ENCODE assay signal across 1 cellular context in the genomic region with DNA sequence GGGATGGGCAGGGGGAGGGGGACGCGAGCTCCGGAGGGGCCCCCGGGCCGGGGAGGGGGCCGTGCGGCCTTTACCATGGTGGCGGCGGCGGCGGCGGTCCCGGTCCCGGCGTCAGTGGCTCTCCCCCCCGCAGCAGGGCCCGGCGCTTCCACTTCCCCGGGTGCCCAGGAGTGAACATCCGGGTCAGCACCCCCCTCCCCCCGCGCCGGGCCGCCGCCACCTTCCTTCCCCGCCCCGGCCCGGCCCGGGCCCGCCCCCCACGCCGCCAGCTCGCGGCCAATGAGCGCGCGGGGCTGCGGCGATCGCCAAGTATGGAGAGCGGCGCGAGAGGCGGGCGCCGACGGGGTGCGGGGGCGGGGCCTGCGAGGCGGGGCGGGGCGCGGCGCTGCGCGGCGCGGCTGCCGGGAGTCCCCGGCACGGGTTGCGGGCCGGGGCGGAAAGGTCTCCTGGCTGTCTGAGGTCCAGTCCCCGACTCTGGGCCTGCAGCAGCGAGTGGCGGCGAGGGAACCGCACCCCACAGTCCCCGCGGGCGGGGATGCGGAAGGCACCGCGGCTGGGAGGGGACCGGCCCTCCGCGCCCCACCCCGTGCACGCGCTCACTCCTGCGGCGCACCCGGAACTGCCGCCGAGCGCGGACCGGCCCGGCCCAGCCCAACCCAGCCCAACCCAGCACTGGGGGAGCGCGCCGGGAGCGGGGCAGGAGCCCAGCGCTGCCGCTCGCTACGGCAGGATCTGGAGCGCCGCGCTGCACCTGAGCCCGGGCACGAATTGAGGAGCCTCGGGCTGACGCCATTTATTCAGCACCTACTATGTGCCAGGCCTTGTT.
A peak's percentile ranks its signal among the peaks of the same experiment; 100 is the strongest.
TF ChIP-seq lines count a peak whose summit lies in the region.

A gene (minus strand): TSS at position 178 of the 826 bp plus-strand sequence. CDS start 101 bp downstream, at position 77.

TF ChIP-seq in HepG2, 621 proteins besides CTCF, POLR2A, EP300 and RAD21 (continued from another document and continues in another):
- TF ChIP-seq, protein P1, sequence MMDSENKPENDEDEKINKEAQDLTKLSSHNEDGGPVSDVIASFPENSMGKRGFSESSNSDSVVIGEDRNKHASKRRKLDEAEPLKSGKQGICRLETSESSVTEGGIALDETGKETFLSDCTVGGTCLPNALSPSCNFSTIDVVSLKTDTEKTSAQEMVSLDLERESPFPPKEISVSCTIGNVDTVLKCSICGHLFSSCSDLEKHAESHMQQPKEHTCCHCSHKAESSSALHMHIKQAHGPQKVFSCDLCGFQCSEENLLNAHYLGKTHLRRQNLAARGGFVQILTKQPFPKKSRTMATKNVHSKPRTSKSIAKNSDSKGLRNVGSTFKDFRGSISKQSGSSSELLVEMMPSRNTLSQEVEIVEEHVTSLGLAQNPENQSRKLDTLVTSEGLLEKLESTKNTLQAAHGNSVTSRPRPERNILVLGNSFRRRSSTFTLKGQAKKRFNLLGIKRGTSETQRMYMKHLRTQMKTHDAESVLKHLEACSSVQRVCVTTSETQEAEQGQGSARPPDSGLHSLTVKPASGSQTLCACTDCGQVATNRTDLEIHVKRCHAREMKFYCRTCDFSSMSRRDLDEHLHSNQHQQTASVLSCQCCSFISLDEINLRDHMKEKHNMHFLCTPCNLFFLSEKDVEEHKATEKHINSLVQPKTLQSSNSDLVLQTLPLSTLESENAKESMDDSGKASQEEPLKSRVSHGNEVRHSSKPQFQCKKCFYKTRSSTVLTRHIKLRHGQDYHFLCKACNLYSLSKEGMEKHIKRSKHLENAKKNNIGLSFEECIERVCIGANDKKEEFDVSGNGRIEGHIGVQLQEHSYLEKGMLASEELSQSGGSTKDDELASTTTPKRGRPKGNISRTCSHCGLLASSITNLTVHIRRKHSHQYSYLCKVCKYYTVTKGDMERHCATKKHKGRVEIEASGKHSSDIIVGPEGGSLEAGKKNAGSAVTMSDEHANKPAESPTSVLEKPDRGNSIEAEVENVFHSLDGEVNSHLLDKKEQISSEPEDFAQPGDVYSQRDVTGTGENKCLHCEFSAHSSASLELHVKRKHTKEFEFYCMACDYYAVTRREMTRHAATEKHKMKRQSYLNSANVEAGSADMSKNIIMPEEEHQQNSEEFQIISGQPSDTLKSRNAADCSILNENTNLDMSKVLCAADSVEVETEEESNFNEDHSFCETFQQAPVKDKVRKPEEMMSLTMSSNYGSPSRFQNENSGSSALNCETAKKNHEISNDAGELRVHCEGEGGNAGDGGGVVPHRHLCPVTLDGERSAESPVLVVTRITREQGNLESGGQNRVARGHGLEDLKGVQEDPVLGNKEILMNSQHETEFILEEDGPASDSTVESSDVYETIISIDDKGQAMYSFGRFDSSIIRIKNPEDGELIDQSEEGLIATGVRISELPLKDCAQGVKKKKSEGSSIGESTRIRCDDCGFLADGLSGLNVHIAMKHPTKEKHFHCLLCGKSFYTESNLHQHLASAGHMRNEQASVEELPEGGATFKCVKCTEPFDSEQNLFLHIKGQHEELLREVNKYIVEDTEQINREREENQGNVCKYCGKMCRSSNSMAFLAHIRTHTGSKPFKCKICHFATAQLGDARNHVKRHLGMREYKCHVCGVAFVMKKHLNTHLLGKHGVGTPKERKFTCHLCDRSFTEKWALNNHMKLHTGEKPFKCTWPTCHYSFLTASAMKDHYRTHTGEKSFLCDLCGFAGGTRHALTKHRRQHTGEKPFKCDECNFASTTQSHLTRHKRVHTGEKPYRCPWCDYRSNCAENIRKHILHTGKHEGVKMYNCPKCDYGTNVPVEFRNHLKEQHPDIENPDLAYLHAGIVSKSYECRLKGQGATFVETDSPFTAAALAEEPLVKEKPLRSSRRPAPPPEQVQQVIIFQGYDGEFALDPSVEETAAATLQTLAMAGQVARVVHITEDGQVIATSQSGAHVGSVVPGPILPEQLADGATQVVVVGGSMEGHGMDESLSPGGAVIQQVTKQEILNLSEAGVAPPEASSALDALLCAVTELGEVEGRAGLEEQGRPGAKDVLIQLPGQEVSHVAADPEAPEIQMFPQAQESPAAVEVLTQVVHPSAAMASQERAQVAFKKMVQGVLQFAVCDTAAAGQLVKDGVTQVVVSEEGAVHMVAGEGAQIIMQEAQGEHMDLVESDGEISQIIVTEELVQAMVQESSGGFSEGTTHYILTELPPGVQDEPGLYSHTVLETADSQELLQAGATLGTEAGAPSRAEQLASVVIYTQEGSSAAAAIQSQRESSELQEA (CRISPR knock-in tag; IDR thresholded peaks at IDR 0.05; ENCODE audit: not compliant biosample characterization), result no peak
- TF ChIP-seq ZNF296 (CRISPR knock-in tag; conservative IDR thresholded peaks at IDR 0.05), result no peak
- TF ChIP-seq ZNF451 (CRISPR knock-in tag; IDR thresholded peaks at IDR 0.05), result peak; percentile 67; the same call in 1 of the 2 replicates
- no peak for TF ChIP-seq NPAS2 (CRISPR knock-in tag; IDR thresholded peaks at IDR 0.05; ENCODE audit: borderline replicate concordance)
- no peak for TF ChIP-seq MIER3 (CRISPR knock-in tag; IDR thresholded peaks at IDR 0.05; ENCODE audit: borderline replicate concordance)
- no peak for TF ChIP-seq TSC22D2 (CRISPR knock-in tag; IDR thresholded peaks at IDR 0.05; ENCODE audit: borderline replicate concordance)
- TF ChIP-seq, protein P2, sequence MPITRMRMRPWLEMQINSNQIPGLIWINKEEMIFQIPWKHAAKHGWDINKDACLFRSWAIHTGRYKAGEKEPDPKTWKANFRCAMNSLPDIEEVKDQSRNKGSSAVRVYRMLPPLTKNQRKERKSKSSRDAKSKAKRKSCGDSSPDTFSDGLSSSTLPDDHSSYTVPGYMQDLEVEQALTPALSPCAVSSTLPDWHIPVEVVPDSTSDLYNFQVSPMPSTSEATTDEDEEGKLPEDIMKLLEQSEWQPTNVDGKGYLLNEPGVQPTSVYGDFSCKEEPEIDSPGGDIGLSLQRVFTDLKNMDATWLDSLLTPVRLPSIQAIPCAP (CRISPR knock-in tag; IDR thresholded peaks at IDR 0.05; ENCODE audit: low read depth), result no peak
- no peak for TF ChIP-seq ZNF446 (CRISPR knock-in tag; IDR thresholded peaks at IDR 0.05)
- no peak for TF ChIP-seq GZF1 (CRISPR knock-in tag; IDR thresholded peaks at IDR 0.05)
- TF ChIP-seq RFX5 (IDR thresholded peaks at IDR 0.05; ENCODE audit: low read depth, low read length), result no peak
- TF ChIP-seq ARNT2 (CRISPR knock-in tag; IDR thresholded peaks at IDR 0.05; ENCODE audit: low read depth), result no peak
- TF ChIP-seq ZNF83 (CRISPR knock-in tag; IDR thresholded peaks at IDR 0.05; ENCODE audit: borderline replicate concordance), result no peak
- TF ChIP-seq SIX4 (CRISPR knock-in tag; IDR thresholded peaks at IDR 0.05), result no peak
- TF ChIP-seq, protein P3, sequence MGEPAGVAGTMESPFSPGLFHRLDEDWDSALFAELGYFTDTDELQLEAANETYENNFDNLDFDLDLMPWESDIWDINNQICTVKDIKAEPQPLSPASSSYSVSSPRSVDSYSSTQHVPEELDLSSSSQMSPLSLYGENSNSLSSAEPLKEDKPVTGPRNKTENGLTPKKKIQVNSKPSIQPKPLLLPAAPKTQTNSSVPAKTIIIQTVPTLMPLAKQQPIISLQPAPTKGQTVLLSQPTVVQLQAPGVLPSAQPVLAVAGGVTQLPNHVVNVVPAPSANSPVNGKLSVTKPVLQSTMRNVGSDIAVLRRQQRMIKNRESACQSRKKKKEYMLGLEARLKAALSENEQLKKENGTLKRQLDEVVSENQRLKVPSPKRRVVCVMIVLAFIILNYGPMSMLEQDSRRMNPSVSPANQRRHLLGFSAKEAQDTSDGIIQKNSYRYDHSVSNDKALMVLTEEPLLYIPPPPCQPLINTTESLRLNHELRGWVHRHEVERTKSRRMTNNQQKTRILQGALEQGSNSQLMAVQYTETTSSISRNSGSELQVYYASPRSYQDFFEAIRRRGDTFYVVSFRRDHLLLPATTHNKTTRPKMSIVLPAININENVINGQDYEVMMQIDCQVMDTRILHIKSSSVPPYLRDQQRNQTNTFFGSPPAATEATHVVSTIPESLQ (CRISPR knock-in tag; conservative IDR thresholded peaks at IDR 0.05), result no peak
- no peak for TF ChIP-seq HHEX (CRISPR knock-in tag; IDR thresholded peaks at IDR 0.05)
- TF ChIP-seq, protein P4, sequence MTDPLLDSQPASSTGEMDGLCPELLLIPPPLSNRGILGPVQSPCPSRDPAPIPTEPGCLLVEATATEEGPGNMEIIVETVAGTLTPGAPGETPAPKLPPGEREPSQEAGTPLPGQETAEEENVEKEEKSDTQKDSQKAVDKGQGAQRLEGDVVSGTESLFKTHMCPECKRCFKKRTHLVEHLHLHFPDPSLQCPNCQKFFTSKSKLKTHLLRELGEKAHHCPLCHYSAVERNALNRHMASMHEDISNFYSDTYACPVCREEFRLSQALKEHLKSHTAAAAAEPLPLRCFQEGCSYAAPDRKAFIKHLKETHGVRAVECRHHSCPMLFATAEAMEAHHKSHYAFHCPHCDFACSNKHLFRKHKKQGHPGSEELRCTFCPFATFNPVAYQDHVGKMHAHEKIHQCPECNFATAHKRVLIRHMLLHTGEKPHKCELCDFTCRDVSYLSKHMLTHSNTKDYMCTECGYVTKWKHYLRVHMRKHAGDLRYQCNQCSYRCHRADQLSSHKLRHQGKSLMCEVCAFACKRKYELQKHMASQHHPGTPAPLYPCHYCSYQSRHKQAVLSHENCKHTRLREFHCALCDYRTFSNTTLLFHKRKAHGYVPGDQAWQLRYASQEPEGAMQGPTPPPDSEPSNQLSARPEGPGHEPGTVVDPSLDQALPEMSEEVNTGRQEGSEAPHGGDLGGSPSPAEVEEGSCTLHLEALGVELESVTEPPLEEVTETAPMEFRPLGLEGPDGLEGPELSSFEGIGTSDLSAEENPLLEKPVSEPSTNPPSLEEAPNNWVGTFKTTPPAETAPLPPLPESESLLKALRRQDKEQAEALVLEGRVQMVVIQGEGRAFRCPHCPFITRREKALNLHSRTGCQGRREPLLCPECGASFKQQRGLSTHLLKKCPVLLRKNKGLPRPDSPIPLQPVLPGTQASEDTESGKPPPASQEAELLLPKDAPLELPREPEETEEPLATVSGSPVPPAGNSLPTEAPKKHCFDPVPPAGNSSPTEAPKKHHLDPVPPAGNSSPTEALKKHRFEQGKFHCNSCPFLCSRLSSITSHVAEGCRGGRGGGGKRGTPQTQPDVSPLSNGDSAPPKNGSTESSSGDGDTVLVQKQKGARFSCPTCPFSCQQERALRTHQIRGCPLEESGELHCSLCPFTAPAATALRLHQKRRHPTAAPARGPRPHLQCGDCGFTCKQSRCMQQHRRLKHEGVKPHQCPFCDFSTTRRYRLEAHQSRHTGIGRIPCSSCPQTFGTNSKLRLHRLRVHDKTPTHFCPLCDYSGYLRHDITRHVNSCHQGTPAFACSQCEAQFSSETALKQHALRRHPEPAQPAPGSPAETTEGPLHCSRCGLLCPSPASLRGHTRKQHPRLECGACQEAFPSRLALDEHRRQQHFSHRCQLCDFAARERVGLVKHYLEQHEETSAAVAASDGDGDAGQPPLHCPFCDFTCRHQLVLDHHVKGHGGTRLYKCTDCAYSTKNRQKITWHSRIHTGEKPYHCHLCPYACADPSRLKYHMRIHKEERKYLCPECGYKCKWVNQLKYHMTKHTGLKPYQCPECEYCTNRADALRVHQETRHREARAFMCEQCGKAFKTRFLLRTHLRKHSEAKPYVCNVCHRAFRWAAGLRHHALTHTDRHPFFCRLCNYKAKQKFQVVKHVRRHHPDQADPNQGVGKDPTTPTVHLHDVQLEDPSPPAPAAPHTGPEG (CRISPR knock-in tag; IDR thresholded peaks at IDR 0.05), result peak; percentile 19; the same call in 1 of the 2 replicates
- TF ChIP-seq SP5 (CRISPR knock-in tag; IDR thresholded peaks at IDR 0.05; ENCODE audit: borderline replicate concordance, low read depth), result no peak
- TF ChIP-seq, protein P5, sequence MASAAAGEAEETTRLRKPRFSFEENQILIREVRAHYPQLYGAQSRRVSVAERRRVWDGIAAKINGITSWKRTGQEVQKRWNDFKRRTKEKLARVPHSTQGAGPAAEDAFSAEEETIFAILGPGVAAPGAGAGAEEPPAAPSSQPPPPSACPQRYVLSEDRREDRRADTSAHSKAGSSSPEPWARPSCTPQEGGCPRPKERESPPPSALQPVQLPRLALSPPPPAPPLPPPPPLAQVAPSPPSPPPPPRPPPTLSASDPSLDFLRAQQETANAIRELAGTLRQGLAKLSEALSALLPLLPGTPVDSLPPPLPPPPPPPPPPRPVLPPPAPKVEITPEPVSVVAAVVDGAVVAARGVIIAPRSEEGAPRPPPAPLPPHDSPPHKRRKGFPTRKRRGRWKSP (CRISPR knock-in tag; IDR thresholded peaks at IDR 0.05), result peak; percentile 77; the same call in 1 of the 2 replicates
- 0 out of 2 replicates have a peak, but pooled peaks have one; percentile 39 for TF ChIP-seq GLI4 (CRISPR knock-in tag; IDR thresholded peaks at IDR 0.05; ENCODE audit: borderline replicate concordance)
- peak; percentile 45; the same call in 1 of the 2 replicates for TF ChIP-seq BHLHE40 (IDR thresholded peaks at IDR 0.05; ENCODE audit: low read length)
- 0 out of 2 replicates have a peak, but pooled peaks have one; percentile 50 for TF ChIP-seq ZNF777 (CRISPR knock-in tag; IDR thresholded peaks at IDR 0.05)
- TF ChIP-seq ZNF143 (CRISPR knock-in tag; IDR thresholded peaks at IDR 0.05), result no peak
- TF ChIP-seq ZKSCAN5 (CRISPR knock-in tag; IDR thresholded peaks at IDR 0.05), result no peak
- TF ChIP-seq ZNF382 (CRISPR knock-in tag; IDR thresholded peaks at IDR 0.05; ENCODE audit: borderline replicate concordance), result no peak
- TF ChIP-seq KDM6A (CRISPR knock-in tag; IDR thresholded peaks at IDR 0.05; ENCODE audit: low read depth), result no peak
- no peak for TF ChIP-seq ZNF468 (CRISPR knock-in tag; IDR thresholded peaks at IDR 0.05)
- TF ChIP-seq PHB2 (IDR thresholded peaks at IDR 0.05; ENCODE audit: partially characterized antibody), result no peak
- TF ChIP-seq, protein P6, sequence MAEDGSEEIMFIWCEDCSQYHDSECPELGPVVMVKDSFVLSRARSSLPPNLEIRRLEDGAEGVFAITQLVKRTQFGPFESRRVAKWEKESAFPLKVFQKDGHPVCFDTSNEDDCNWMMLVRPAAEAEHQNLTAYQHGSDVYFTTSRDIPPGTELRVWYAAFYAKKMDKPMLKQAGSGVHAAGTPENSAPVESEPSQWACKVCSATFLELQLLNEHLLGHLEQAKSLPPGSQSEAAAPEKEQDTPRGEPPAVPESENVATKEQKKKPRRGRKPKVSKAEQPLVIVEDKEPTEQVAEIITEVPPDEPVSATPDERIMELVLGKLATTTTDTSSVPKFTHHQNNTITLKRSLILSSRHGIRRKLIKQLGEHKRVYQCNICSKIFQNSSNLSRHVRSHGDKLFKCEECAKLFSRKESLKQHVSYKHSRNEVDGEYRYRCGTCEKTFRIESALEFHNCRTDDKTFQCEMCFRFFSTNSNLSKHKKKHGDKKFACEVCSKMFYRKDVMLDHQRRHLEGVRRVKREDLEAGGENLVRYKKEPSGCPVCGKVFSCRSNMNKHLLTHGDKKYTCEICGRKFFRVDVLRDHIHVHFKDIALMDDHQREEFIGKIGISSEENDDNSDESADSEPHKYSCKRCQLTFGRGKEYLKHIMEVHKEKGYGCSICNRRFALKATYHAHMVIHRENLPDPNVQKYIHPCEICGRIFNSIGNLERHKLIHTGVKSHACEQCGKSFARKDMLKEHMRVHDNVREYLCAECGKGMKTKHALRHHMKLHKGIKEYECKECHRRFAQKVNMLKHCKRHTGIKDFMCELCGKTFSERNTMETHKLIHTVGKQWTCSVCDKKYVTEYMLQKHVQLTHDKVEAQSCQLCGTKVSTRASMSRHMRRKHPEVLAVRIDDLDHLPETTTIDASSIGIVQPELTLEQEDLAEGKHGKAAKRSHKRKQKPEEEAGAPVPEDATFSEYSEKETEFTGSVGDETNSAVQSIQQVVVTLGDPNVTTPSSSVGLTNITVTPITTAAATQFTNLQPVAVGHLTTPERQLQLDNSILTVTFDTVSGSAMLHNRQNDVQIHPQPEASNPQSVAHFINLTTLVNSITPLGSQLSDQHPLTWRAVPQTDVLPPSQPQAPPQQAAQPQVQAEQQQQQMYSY (CRISPR knock-in tag; IDR thresholded peaks at IDR 0.05), result peak; percentile 92
- peak; percentile 35; the same call in 1 of the 2 replicates for TF ChIP-seq ZNF263 (CRISPR knock-in tag; IDR thresholded peaks at IDR 0.05)
